32 cellular contexts compared by ENCODE assay signal in genomic region chr17:82373731-82374625, GRCh38. TPM values are rescaled to one million over a fixed set of nuclear protein-coding genes. Genes with fewer than 3 reads are reported as not detected.
A peak's percentile ranks its signal among the peaks of the same experiment; 100 is the strongest.
DNase-seq lines count a peak whose midpoint lies in the region; TF ChIP-seq lines count a peak whose summit lies in the region.
"Had no signal": no experiment of that assay in that cellular context is flagged by ENCODE, and none has a peak within 500 bp of the region (broad histone marks: within the 10 kb centered on the region; RNA-seq: fewer than 3 reads in every experiment).

No MANE protein-coding gene starts in this region.

- CTCF ChIA-PET in SK-N-SH (lab: Yijun Ruan, JAX) = interaction anchor here (0.6 to 3.1 kb wide), 11 partner anchors 9 to 139 kb away, joined by 3 to 20 read pairs (median 5); no protein-coding TSS in a partner anchor

- no peak overlapping the region for H3K9ac ChIP-seq in SK-N-SH

- H3K4me3 ChIP-seq in H7 (ENCODE audit: insufficient read depth, low read depth, low read length) (no peak overlapping the region), SK-N-SH (ENCODE audit: low read depth in 2 of 2, low read length in 1 of 2) (peak overlapping the region in 1 of 2 experiments; percentile 30; a peak in 1 of 4 replicates)
- H3K4me3 ChIP-seq: body of pancreas, HAP-1, ovary, PC-9, upper lobe of left lung had no signal

- H3K36me3 Mint-ChIP-seq in nephron progenitor cell (ENCODE audit: low read depth) = no peaks in the 10 kb centered on the region
- H3K36me3 Mint-ChIP-seq: mesothelial cell of epicardium; naive B cell; stimulated activated memory B cell treated with anti-CD40 and anti-IgM and Interleukin-4, amounts not matched to agents 10 μg/mL and 1 μg/mL and 100 μg/mL, for 72 hours had no signal

- H3K79me2 ChIP-seq in SK-N-SH (ENCODE audit: insufficient read depth) = no peaks in the 10 kb centered on the region

- no peak for TF ChIP-seq RAD21 in SK-N-SH (IDR thresholded peaks at IDR 0.05; ENCODE audit: low read length)

- no peaks in the 10 kb centered on the region for H3K9me3 Mint-ChIP-seq in nephron progenitor cell
- H3K9me3 Mint-ChIP-seq: activated T-helper 17 cell treated with anti-CD3 and anti-CD28 coated beads, Interleukin-2, amount 50 U/mL, for 72 hours; central memory CD8-positive, alpha-beta T cell; dendritic cell treated with granulocyte-macrophage colony-stimulating factor and Interleukin-4, amounts not matched to agents 40 ng/mL and 50 ng/mL, for 4 days; mesothelial cell of epicardium; stimulated activated memory B cell treated with anti-CD40 and anti-IgM and Interleukin-4, amounts not matched to agents 10 μg/mL and 1 μg/mL and 100 μg/mL, for 72 hours had no signal

- H4K20me1 ChIP-seq in SK-N-SH (ENCODE audit: insufficient read depth) = no peaks in the 10 kb centered on the region

- peaks cover 29% of the 10 kb centered on the region for H3K4me1 Mint-ChIP-seq in nephron progenitor cell
- H3K4me1 Mint-ChIP-seq: activated T-helper 17 cell treated with anti-CD3 and anti-CD28 coated beads, Interleukin-2, amount 50 U/mL, for 72 hours had no signal

- peaks cover 3 to 27% of the 10 kb centered on the region in 2 experiments; a peak in 2 of 4 replicates for H3K4me1 ChIP-seq in SK-N-SH (ENCODE audit: control insufficient read depth in 1 of 2, insufficient read depth in 2 of 2, low read depth in 1 of 2, low read length in 1 of 2)
- H3K4me1 ChIP-seq: HAP-1 had no signal

- peaks cover 30% of the 10 kb centered on the region for H3K27me3 Mint-ChIP-seq in nephron progenitor cell (ENCODE audit: low read depth, poor library complexity)

- peak; percentile 65 for DNase-seq in H7
- peak; percentile 68 for DNase-seq in SK-N-SH
- DNase-seq in nephron progenitor cell = no peak
- DNase-seq in pons (ENCODE audit: low spot score) = no peak
- DNase-seq in GF-D8 (lab: John Stamatoyannopoulos, UW) = no peak
- DNase-seq: activated CD4-positive, alpha-beta T cell treated with anti-CD3 and anti-CD28 coated beads for 36 hours; activated CD8-positive, alpha-beta T cell treated with anti-CD3 and anti-CD28 coated beads, Interleukin-2, amount 10 ng/mL, durations not matched to agents 7 days and 5 days; activated naive CD4-positive, alpha-beta T cell treated with anti-CD3 and anti-CD28 coated beads, Interleukin-2, amount 50 U/mL, for 16 hours; body of pancreas; Caco-2; DMS79 treated with DMSO at 0.1 percent for 48 hours; erythroblast; GDM1; islet precursor cell; MM.1S; naive B cell; NCI-H1417 treated with DMSO at 0.1 percent for 48 hours; NCI-H226; ovary; PC-9; SHP77; substantia nigra had no signal

- H3K27ac Mint-ChIP-seq in nephron progenitor cell = no peak overlapping the region
- H3K27ac Mint-ChIP-seq: activated CD4-positive, alpha-beta T cell treated with anti-CD3 and anti-CD28 coated beads for 36 hours; activated CD8-positive, alpha-beta T cell treated with anti-CD3 and anti-CD28 coated beads, Interleukin-2, amount 10 ng/mL, durations not matched to agents 7 days and 5 days; activated T-helper 17 cell treated with anti-CD3 and anti-CD28 coated beads, Interleukin-2, amount 50 U/mL, for 72 hours had no signal

- no peaks in the 10 kb centered on the region for H3K9me3 ChIP-seq in SK-N-SH
- H3K9me3 ChIP-seq: body of pancreas, Caco-2, HAP-1, ovary, upper lobe of left lung had no signal

- no peak overlapping the region for H3K27ac ChIP-seq in SK-N-SH (ENCODE audit: low read depth in 2 of 2, low read length in 1 of 2)
- H3K27ac ChIP-seq: C4-2B, ovary, PC-9, upper lobe of left lung had no signal

- peaks cover 23% of the 10 kb centered on the region for H3K27me3 ChIP-seq in H7 (ENCODE audit: control insufficient read depth, insufficient read depth, low read length)
- peaks cover 82% of the 10 kb centered on the region for H3K27me3 ChIP-seq in SK-N-SH (ENCODE audit: insufficient read depth)

- H3K4me2 ChIP-seq in SK-N-SH = peak overlapping the region; percentile 72; the same call in 1 of the 2 replicates
- H3K4me2 ChIP-seq: PC-9 had no signal

- no peaks in the 10 kb centered on the region for H3K9me2 ChIP-seq in SK-N-SH

- TF ChIP-seq EP300 in SK-N-SH (IDR thresholded peaks at IDR 0.05; ENCODE audit: borderline replicate concordance in 1 of 2, low read depth in 1 of 2, low read length in 1 of 2) = no peak

- no peaks in the 10 kb centered on the region for H3K36me3 ChIP-seq in H7 (replicated peaks; ENCODE audit: control insufficient read depth, insufficient read depth, low read length)
- no peaks in the 10 kb centered on the region for H3K36me3 ChIP-seq in SK-N-SH (replicated peaks in 1 of 2; ENCODE audit: control insufficient read depth in 1 of 2, insufficient read depth in 2 of 2, low read length in 1 of 2)
- H3K36me3 ChIP-seq: HAP-1, ovary, upper lobe of left lung had no signal

- H3K4me3 Mint-ChIP-seq in nephron progenitor cell = peak overlapping the region; percentile 80
- H3K4me3 Mint-ChIP-seq: activated CD4-positive, alpha-beta T cell treated with anti-CD3 and anti-CD28 coated beads for 36 hours; activated CD8-positive, alpha-beta T cell treated with anti-CD3 and anti-CD28 coated beads, Interleukin-2, amount 10 ng/mL, durations not matched to agents 7 days and 5 days; dendritic cell treated with granulocyte-macrophage colony-stimulating factor and Interleukin-4, amounts not matched to agents 40 ng/mL and 50 ng/mL, for 4 days had no signal

- POLR2A ChIA-PET in SK-N-SH (lab: Yijun Ruan, JAX) = no interaction called here

- WGBS in SK-N-SH (ENCODE audit: low lambda C conversion rate) = 35% methylated on average over 16 of the region's 37 CpGs

- H3F3A ChIP-seq in SK-N-SH (replicated peaks; ENCODE audit: insufficient read depth) = peaks cover 5% of the 10 kb centered on the region

- no peak overlapping the region for H2AFZ ChIP-seq in SK-N-SH (ENCODE audit: low read depth)
- H2AFZ ChIP-seq: PC-9 had no signal

- TF ChIP-seq CTCF in SK-N-SH (IDR thresholded peaks at IDR 0.05) (no peak), nephron progenitor cell (IDR thresholded peaks at IDR 0.05) (no peak)

TF ChIP-seq in SK-N-SH, 30 proteins besides CTCF, POLR2A, EP300 and RAD21:
- TF ChIP-seq TEAD4 (IDR thresholded peaks at IDR 0.05; ENCODE audit: borderline replicate concordance, insufficient read depth) (no peak), USF1 (IDR thresholded peaks at IDR 0.05; ENCODE audit: borderline replicate concordance, low read depth) (peak; percentile 30; the same call in 1 of the 2 replicates)

RNA-seq across cellular contexts. Expression of gene UTS2R, which starts 2.4 kb away (rescaled TPM):
- total RNA-seq in H7 (2014; rRNA removed; shearing (Covaris generic)) = not detected in 2 replicates
- polyA plus RNA-seq in SK-N-SH (2012; rRNA removed) = not detected in 2 replicates
- not detected in 2 replicates for polyA plus RNA-seq in SK-N-SH (2012; cell fraction: cytosol; rRNA removed)
- polyA plus RNA-seq in SK-N-SH (2012; cell fraction: nucleus; rRNA removed) = not detected in 2 replicates
- total RNA-seq: activated CD4-positive, alpha-beta T cell treated with anti-CD3 and anti-CD28 coated beads for 36 hours; activated CD8-positive, alpha-beta T cell treated with anti-CD3 and anti-CD28 coated beads, Interleukin-2, amount 10 ng/mL, durations not matched to agents 7 days and 5 days; body of pancreas; glomerular endothelial cell; lower leg skin; ovary; PC-9 had no signal
- polyA plus RNA-seq: ovary had no signal

RNA-seq across cellular contexts. Expression of gene TEX19, which starts 14.9 kb away (rescaled TPM):
- 1.1 and 1.9 TPM in 2 replicates for total RNA-seq in H7 (2014; rRNA removed; shearing (Covaris generic))
- polyA plus RNA-seq in SK-N-SH (2012; rRNA removed) = 0.10 and 0.11 TPM in 2 replicates
- polyA plus RNA-seq in SK-N-SH (2012; cell fraction: cytosol; rRNA removed) = 0.08 and 0.12 TPM in 2 replicates
- polyA plus RNA-seq in SK-N-SH (2012; cell fraction: nucleus; rRNA removed) = 0.08 and 0.11 TPM in 2 replicates
- total RNA-seq: activated CD4-positive, alpha-beta T cell treated with anti-CD3 and anti-CD28 coated beads for 36 hours; activated CD8-positive, alpha-beta T cell treated with anti-CD3 and anti-CD28 coated beads, Interleukin-2, amount 10 ng/mL, durations not matched to agents 7 days and 5 days; body of pancreas; glomerular endothelial cell; lower leg skin; ovary; upper lobe of left lung had no signal
- polyA plus RNA-seq: ovary had no signal

RNA-seq across cellular contexts. Expression of gene SECTM1, which starts 40.4 kb away (rescaled TPM):
- total RNA-seq in H7 (2014; rRNA removed; shearing (Covaris generic)) = 0.44 and 0.94 TPM in 2 replicates
- 2.1 and 3.8 TPM in 2 replicates for polyA plus RNA-seq in SK-N-SH (2012; rRNA removed)
- polyA plus RNA-seq in SK-N-SH (2012; cell fraction: cytosol; rRNA removed) = 0.82 and 1.6 TPM in 2 replicates
- 1.3 and 1.4 TPM in 2 replicates for polyA plus RNA-seq in SK-N-SH (2012; cell fraction: nucleus; rRNA removed)

RNA-seq across cellular contexts. Expression of gene HEXD, which starts 44.2 kb away (rescaled TPM):
- 16.6 and 24.6 TPM in 2 replicates for total RNA-seq in H7 (2014; rRNA removed; shearing (Covaris generic))
- polyA plus RNA-seq in SK-N-SH (2012; rRNA removed) = 38.8 and 43.1 TPM in 2 replicates
- polyA plus RNA-seq in SK-N-SH (2012; cell fraction: cytosol; rRNA removed) = 10.8 and 18.1 TPM in 2 replicates
- 328 and 454 TPM in 2 replicates for polyA plus RNA-seq in SK-N-SH (2012; cell fraction: nucleus; rRNA removed)

RNA-seq across cellular contexts. Expression of gene OGFOD3, which starts 44.4 kb away (rescaled TPM):
- 26.2 and 28.6 TPM in 2 replicates for total RNA-seq in H7 (2014; rRNA removed; shearing (Covaris generic))
- 57.1 and 68.2 TPM in 2 replicates for polyA plus RNA-seq in SK-N-SH (2012; rRNA removed)
- 38.7 and 54.7 TPM in 2 replicates for polyA plus RNA-seq in SK-N-SH (2012; cell fraction: cytosol; rRNA removed)
- polyA plus RNA-seq in SK-N-SH (2012; cell fraction: nucleus; rRNA removed) = 67.2 and 94.3 TPM in 2 replicates

Comparison
In these comparisons a context has a peak if more than half of its experiments do, and no peak if none do; other contexts are left out.
1. DNase-seq: peak in H7 (single experiment) and SK-N-SH (single experiment); none in nephron progenitor cell (single experiment), pons (single experiment) and GF-D8 (single experiment).